ENCODE assay signal across 29 cellular contexts in the genomic region with DNA sequence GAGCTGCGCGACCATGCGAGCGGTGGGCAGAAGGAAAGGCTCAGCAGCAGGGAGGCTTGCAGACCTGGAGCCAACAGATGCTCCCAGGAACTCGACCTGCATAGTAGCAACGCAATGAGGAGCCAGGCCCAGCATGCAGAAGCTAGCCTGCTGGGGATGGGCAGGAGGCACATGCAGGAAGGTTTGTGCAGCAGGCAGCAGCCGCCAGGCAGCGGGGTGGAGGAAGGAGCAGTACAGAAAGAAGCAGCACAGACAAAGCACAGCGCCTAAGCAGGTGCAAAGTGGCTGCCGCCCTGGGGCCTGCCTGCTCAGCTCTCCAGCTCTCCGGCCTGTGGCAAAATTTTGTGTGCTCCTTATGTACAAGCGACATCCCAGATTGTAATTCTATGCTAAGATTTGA.
DNase-seq lines count a peak whose midpoint lies in the region; ATAC-seq and TF ChIP-seq lines count a peak whose summit lies in the region.
"Had no signal": no experiment of that assay in that cellular context is flagged by ENCODE, and none has a peak within 500 bp of the region (broad histone marks: within the 10 kb centered on the region; RNA-seq: fewer than 3 reads in every experiment).

No MANE protein-coding gene starts in this region.

- H3K27me3 ChIP-seq in GM23338 (ENCODE audit: insufficient read depth) (0 out of 2 replicates have a peak, but pooled peaks cover 3% of the 10 kb centered on the region), iPS-20b (ENCODE audit: insufficient read depth, low read length) (peaks cover 1% of the 10 kb centered on the region)
- H3K27me3 ChIP-seq: colonic mucosa, gastrocnemius medialis, neutrophil, sigmoid colon, vagina had no signal

- peaks cover 9% of the 10 kb centered on the region for H3K27me3 Mint-ChIP-seq in GM23338 (ENCODE audit: insufficient read depth, low read depth, poor library complexity)
- peaks cover 39% of the 10 kb centered on the region for H3K27me3 Mint-ChIP-seq in WTC11 (ENCODE audit: low read depth)
- H3K27me3 Mint-ChIP-seq: activated CD8-positive, alpha-beta memory T cell treated with anti-CD3 and anti-CD28 coated beads, Interleukin-2, amount 10 ng/mL, durations not matched to agents 7 days and 5 days had no signal

- POLR2A ChIA-PET in WTC11 (lab: Charles Lee), result interaction anchor here (1.8 kb wide), 1 partner anchor 33 kb away, joined by 5 read pairs; no protein-coding TSS in a partner anchor

- peak overlapping the region; percentile 68 for H3K4me2 ChIP-seq in GM23338

- CTCF ChIA-PET in WTC11 (lab: Charles Lee), result interaction anchor here (3.1 kb wide), 1 partner anchor 23 kb away, joined by 12 read pairs; no protein-coding TSS in a partner anchor

- H3K4me1 ChIP-seq in GM23338 (ENCODE audit: insufficient read depth), result peaks cover 46% of the 10 kb centered on the region
- H3K4me1 ChIP-seq in iPS-20b (ENCODE audit: insufficient read depth, low read length), result peaks cover 51% of the 10 kb centered on the region
- H3K4me1 ChIP-seq: colonic mucosa, esophagus muscularis mucosa, gastrocnemius medialis, sigmoid colon, vagina had no signal

- peaks cover 36% of the 10 kb centered on the region for H3K9me3 Mint-ChIP-seq in GM23338
- H3K9me3 Mint-ChIP-seq in WTC11, result peaks cover 34% of the 10 kb centered on the region

- H3K4me1 Mint-ChIP-seq in GM23338, result peaks cover 60% of the 10 kb centered on the region
- peaks cover 65% of the 10 kb centered on the region for H3K4me1 Mint-ChIP-seq in WTC11
- H3K4me1 Mint-ChIP-seq: activated CD8-positive, alpha-beta memory T cell treated with anti-CD3 and anti-CD28 coated beads, Interleukin-2, amount 10 ng/mL, durations not matched to agents 7 days and 5 days had no signal

- 0 out of 2 replicates have a peak overlapping the region, but pooled peaks have one; percentile 32 for H3K27ac Mint-ChIP-seq in GM23338
- H3K27ac Mint-ChIP-seq in WTC11, result peak overlapping the region; percentile 91
- H3K27ac Mint-ChIP-seq: activated CD8-positive, alpha-beta memory T cell treated with anti-CD3 and anti-CD28 coated beads, Interleukin-2, amount 10 ng/mL, durations not matched to agents 7 days and 5 days; activated T-cell treated with anti-CD3 and anti-CD28 coated beads, Interleukin-2, amount 50 U/mL, for 72 hours; progenitor cell of endocrine pancreas; stimulated activated naive CD8-positive, alpha-beta T cell treated with anti-CD3 and anti-CD28 coated beads, Interleukin-15, Interleukin-2, amounts not matched to agents 100 ng/mL and 50 ng/mL, for 24 hours; T-helper 2 cell treated with Interferon-gamma antibody and Interleukin-4, amounts not matched to agents 5 μg/mL and 100 μg/mL, for 36 hours had no signal

- H2AFZ ChIP-seq in GM23338, result peak overlapping the region; percentile 61; the same call in 1 of the 2 replicates

- H3K9me3 ChIP-seq in iPS-20b (ENCODE audit: insufficient read depth, low read depth, low read length), result peaks cover 24% of the 10 kb centered on the region
- H3K9me3 ChIP-seq: colonic mucosa, gastrocnemius medialis, vagina had no signal

- H3K27ac ChIP-seq in GM23338 (ENCODE audit: low read depth) (peak overlapping the region; percentile 69), iPS-20b (ENCODE audit: low read length) (peak overlapping the region; percentile 12)
- H3K27ac ChIP-seq: C4-2B, colonic mucosa, esophagus muscularis mucosa, gastrocnemius medialis, neutrophil, sigmoid colon, SK-N-MC, vagina, WERI-Rb-1 had no signal

- ATAC-seq in GM23338 (peak; percentile 92), WTC11 (peak; percentile 78)
- ATAC-seq: activated CD8-positive, alpha-beta memory T cell treated with anti-CD3 and anti-CD28 coated beads, Interleukin-2, amount 10 ng/mL, durations not matched to agents 7 days and 5 days; activated T-cell treated with anti-CD3 and anti-CD28 coated beads, Interleukin-2, amount 50 U/mL, for 72 hours; gastrocnemius medialis; left cardiac atrium had no signal

- H3K9me2 ChIP-seq in GM23338 (ENCODE audit: insufficient read depth), result no peaks in the 10 kb centered on the region

- H3K4me3 Mint-ChIP-seq in GM23338, result peak overlapping the region; percentile 42; the same call in 1 of the 3 replicates
- H3K4me3 Mint-ChIP-seq in WTC11, result peak overlapping the region; percentile 35; the same call in 1 of the 2 replicates
- H3K4me3 Mint-ChIP-seq: activated CD8-positive, alpha-beta memory T cell treated with anti-CD3 and anti-CD28 coated beads, Interleukin-2, amount 10 ng/mL, durations not matched to agents 7 days and 5 days; activated T-cell treated with anti-CD3 and anti-CD28 coated beads, Interleukin-2, amount 50 U/mL, for 72 hours; stimulated activated naive CD8-positive, alpha-beta T cell treated with anti-CD3 and anti-CD28 coated beads, Interleukin-15, Interleukin-2, amounts not matched to agents 100 ng/mL and 50 ng/mL, for 24 hours; T-helper 2 cell treated with Interferon-gamma antibody and Interleukin-4, amounts not matched to agents 5 μg/mL and 100 μg/mL, for 36 hours had no signal

- H3K79me2 ChIP-seq in GM23338 (replicated peaks; ENCODE audit: insufficient read depth), result no peaks in the 10 kb centered on the region

- peak overlapping the region; percentile 35; the same call in 1 of the 2 replicates for H3K9ac ChIP-seq in iPS-20b (ENCODE audit: low read depth, low read length)

- H4K20me1 ChIP-seq in GM23338 (replicated peaks; ENCODE audit: insufficient read depth), result no peaks in the 10 kb centered on the region

- DNase-seq in COR-L47 (lab: John Stamatoyannopoulos, UW), result peak; percentile 16
- peak; percentile 51 for DNase-seq in GM23338 (ENCODE audit: low spot score)
- DNase-seq in WTC11 (ENCODE audit: low spot score), result peak; percentile 61
- no peak for DNase-seq in DMS53 (lab: John Stamatoyannopoulos, UW)
- DNase-seq in GDM1 (lab: John Stamatoyannopoulos, UW), result no peak
- DNase-seq in NCI-H524 (lab: John Stamatoyannopoulos, UW), result no peak
- DNase-seq: activated CD4-positive, alpha-beta T cell treated with anti-CD3 and anti-CD28 coated beads, Interleukin-2, amount 50 U/mL, for 1 hour; activated CD8-positive, alpha-beta memory T cell treated with anti-CD3 and anti-CD28 coated beads, Interleukin-2, amount 10 ng/mL, durations not matched to agents 7 days and 5 days; activated naive CD4-positive, alpha-beta T cell treated with Interleukin-2 at 50 U/mL for 16 hours; activated T-cell treated with anti-CD3 and anti-CD28 coated beads, Interleukin-2, amount 50 U/mL, for 72 hours; colonic mucosa; gastrocnemius medialis; KBM-7; left cardiac atrium; MM.1S; NCI-H1417 treated with DMSO at 0.1 percent for 48 hours; NCI-H510A treated with DMSO at 0.1 percent for 48 hours; sigmoid colon; stimulated activated CD4-positive, alpha-beta T cell treated with anti-CD3 and anti-CD28 coated beads, Interleukin-15, amount 100 ng/mL, for 24 hours; WERI-Rb-1 had no signal

- TF ChIP-seq CTCF in GM23338 (conservative IDR thresholded peaks at IDR 0.05; ENCODE audit: low read depth in 2 of 2), result no peak
- TF ChIP-seq CTCF in WTC11 (IDR thresholded peaks at IDR 0.05), result no peak

- H3K36me3 Mint-ChIP-seq in GM23338 (ENCODE audit: low read depth) (peaks cover 37% of the 10 kb centered on the region), WTC11 (peaks cover 37% of the 10 kb centered on the region)
- H3K36me3 Mint-ChIP-seq: activated CD8-positive, alpha-beta memory T cell treated with anti-CD3 and anti-CD28 coated beads, Interleukin-2, amount 10 ng/mL, durations not matched to agents 7 days and 5 days had no signal

- H3F3A ChIP-seq in GM23338 (replicated peaks; ENCODE audit: low read depth), result peaks cover 6% of the 10 kb centered on the region; the same call in 1 of the 2 replicates

- peak overlapping the region; percentile 14; the same call in 1 of the 2 replicates for H3K4me3 ChIP-seq in GM23338
- H3K4me3 ChIP-seq in iPS-20b (ENCODE audit: low read length), result peak overlapping the region; percentile 10; the same call in 1 of the 2 replicates
- H3K4me3 ChIP-seq: colonic mucosa, esophagus muscularis mucosa, gastrocnemius medialis, sigmoid colon, SK-N-MC, vagina had no signal

- H3K36me3 ChIP-seq in GM23338 (ENCODE audit: insufficient read depth) (peaks cover 10% of the 10 kb centered on the region; the same call in 1 of the 2 replicates), iPS-20b (ENCODE audit: insufficient read depth, low read depth, low read length) (peaks cover 3% of the 10 kb centered on the region; the same call in 1 of the 2 replicates)
- H3K36me3 ChIP-seq: colonic mucosa, esophagus muscularis mucosa, gastrocnemius medialis, neutrophil, sigmoid colon, vagina, WERI-Rb-1 had no signal

TF ChIP-seq in GM23338, 12 proteins besides CTCF, POLR2A, EP300 and RAD21 (continues in another document):
- no peak for TF ChIP-seq STAT1 (IDR thresholded peaks at IDR 0.05; ENCODE audit: unreplicated experiment)
- no peak for TF ChIP-seq EZH2 (IDR thresholded peaks at IDR 0.05; ENCODE audit: low read depth, unreplicated experiment)
- TF ChIP-seq POLR2AphosphoS5 (IDR thresholded peaks at IDR 0.05; ENCODE audit: low read depth), result no peak; the same call in 1 of the 2 replicates
- TF ChIP-seq NANOG (IDR thresholded peaks at IDR 0.05; ENCODE audit: borderline replicate concordance), result no peak

TF ChIP-seq in WTC11, 78 proteins besides CTCF, POLR2A, EP300 and RAD21 (continues in another document):
- peak; percentile 43; the same call in 1 of the 2 replicates for TF ChIP-seq MAX (CRISPR knock-in tag; IDR thresholded peaks at IDR 0.05)
- peak; percentile 76; the same call in 1 of the 2 replicates for TF ChIP-seq ZNF423 (CRISPR knock-in tag; IDR thresholded peaks at IDR 0.05)
- no peak for TF ChIP-seq E2F4 (CRISPR knock-in tag; IDR thresholded peaks at IDR 0.05; ENCODE audit: borderline replicate concordance, low read depth)
- 0 out of 2 replicates have a peak, but pooled peaks have one; percentile 29 for TF ChIP-seq FOXK1 (CRISPR knock-in tag; IDR thresholded peaks at IDR 0.05)
- TF ChIP-seq ATF1 (CRISPR knock-in tag; IDR thresholded peaks at IDR 0.05), result no peak
- TF ChIP-seq ZNF232 (CRISPR knock-in tag; IDR thresholded peaks at IDR 0.05), result 0 out of 2 replicates have a peak, but pooled peaks have one; percentile 29
- TF ChIP-seq TEAD1 (CRISPR knock-in tag; IDR thresholded peaks at IDR 0.05), result peak; percentile 51; the same call in 1 of the 2 replicates
- TF ChIP-seq IRF2 (CRISPR knock-in tag; IDR thresholded peaks at IDR 0.05; ENCODE audit: borderline replicate concordance, low read depth), result no peak
- no peak for TF ChIP-seq ZNF263 (CRISPR knock-in tag; IDR thresholded peaks at IDR 0.05; ENCODE audit: low read depth)

Comparison
In these comparisons a context has a peak if more than half of its experiments do, and no peak if none do; other contexts are left out.
1. DNase-seq: peak in COR-L47 (single experiment), GM23338 (single experiment) and WTC11 (single experiment); none in DMS53 (single experiment), GDM1 (single experiment) and NCI-H524 (0 of 2).